ENCODE assay signal across 1 cellular context in the genomic region with DNA sequence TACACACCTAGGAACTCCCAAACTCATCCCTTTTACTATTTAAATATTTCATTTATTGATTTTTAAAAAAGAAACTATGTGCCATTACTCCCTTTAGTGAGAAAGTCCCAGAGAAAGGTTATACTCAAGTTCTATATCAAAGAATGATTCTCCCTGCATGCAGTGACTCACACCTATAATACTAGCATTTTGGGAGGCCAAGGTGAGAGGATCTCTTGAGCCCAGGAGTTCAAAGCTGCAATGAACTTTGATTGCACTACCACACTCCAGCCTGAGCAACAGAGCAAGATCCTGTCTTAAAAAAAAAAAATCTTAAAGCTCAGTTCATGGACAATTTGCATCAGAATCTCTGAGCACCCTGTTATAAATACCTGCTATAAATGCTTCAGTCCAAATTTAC.
TF ChIP-seq lines count a peak whose summit lies in the region.

No MANE protein-coding gene starts in this region.

TF ChIP-seq in WTC11, 78 proteins besides CTCF, POLR2A, EP300 and RAD21 (continued from another document):
- TF ChIP-seq, protein P1, sequence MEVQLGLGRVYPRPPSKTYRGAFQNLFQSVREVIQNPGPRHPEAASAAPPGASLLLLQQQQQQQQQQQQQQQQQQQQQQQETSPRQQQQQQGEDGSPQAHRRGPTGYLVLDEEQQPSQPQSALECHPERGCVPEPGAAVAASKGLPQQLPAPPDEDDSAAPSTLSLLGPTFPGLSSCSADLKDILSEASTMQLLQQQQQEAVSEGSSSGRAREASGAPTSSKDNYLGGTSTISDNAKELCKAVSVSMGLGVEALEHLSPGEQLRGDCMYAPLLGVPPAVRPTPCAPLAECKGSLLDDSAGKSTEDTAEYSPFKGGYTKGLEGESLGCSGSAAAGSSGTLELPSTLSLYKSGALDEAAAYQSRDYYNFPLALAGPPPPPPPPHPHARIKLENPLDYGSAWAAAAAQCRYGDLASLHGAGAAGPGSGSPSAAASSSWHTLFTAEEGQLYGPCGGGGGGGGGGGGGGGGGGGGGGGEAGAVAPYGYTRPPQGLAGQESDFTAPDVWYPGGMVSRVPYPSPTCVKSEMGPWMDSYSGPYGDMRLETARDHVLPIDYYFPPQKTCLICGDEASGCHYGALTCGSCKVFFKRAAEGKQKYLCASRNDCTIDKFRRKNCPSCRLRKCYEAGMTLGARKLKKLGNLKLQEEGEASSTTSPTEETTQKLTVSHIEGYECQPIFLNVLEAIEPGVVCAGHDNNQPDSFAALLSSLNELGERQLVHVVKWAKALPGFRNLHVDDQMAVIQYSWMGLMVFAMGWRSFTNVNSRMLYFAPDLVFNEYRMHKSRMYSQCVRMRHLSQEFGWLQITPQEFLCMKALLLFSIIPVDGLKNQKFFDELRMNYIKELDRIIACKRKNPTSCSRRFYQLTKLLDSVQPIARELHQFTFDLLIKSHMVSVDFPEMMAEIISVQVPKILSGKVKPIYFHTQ (CRISPR knock-in tag; IDR thresholded peaks at IDR 0.05): no peak
- TF ChIP-seq, protein P2, sequence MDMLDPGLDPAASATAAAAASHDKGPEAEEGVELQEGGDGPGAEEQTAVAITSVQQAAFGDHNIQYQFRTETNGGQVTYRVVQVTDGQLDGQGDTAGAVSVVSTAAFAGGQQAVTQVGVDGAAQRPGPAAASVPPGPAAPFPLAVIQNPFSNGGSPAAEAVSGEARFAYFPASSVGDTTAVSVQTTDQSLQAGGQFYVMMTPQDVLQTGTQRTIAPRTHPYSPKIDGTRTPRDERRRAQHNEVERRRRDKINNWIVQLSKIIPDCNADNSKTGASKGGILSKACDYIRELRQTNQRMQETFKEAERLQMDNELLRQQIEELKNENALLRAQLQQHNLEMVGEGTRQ (CRISPR knock-in tag; IDR thresholded peaks at IDR 0.05): no peak
- no peak for TF ChIP-seq NFE2L1 (CRISPR knock-in tag; IDR thresholded peaks at IDR 0.05)
- TF ChIP-seq MYBL2 (CRISPR knock-in tag; IDR thresholded peaks at IDR 0.05): no peak
- no peak for TF ChIP-seq ZNF317 (CRISPR knock-in tag; IDR thresholded peaks at IDR 0.05; ENCODE audit: borderline replicate concordance, low read depth)
- TF ChIP-seq, protein P3, sequence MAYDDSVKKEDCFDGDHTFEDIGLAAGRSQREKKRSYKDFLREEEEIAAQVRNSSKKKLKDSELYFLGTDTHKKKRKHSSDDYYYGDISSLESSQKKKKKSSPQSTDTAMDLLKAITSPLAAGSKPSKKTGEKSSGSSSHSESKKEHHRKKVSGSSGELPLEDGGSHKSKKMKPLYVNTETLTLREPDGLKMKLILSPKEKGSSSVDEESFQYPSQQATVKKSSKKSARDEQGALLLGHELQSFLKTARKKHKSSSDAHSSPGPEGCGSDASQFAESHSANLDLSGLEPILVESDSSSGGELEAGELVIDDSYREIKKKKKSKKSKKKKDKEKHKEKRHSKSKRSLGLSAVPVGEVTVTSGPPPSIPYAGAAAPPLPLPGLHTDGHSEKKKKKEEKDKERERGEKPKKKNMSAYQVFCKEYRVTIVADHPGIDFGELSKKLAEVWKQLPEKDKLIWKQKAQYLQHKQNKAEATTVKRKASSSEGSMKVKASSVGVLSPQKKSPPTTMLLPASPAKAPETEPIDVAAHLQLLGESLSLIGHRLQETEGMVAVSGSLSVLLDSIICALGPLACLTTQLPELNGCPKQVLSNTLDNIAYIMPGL (CRISPR knock-in tag; IDR thresholded peaks at IDR 0.05): no peak
- TF ChIP-seq NR1H2 (CRISPR knock-in tag; IDR thresholded peaks at IDR 0.05): no peak
- TF ChIP-seq, protein P4, sequence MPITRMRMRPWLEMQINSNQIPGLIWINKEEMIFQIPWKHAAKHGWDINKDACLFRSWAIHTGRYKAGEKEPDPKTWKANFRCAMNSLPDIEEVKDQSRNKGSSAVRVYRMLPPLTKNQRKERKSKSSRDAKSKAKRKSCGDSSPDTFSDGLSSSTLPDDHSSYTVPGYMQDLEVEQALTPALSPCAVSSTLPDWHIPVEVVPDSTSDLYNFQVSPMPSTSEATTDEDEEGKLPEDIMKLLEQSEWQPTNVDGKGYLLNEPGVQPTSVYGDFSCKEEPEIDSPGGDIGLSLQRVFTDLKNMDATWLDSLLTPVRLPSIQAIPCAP (CRISPR knock-in tag; IDR thresholded peaks at IDR 0.05): no peak
- no peak for TF ChIP-seq ZNF671 (CRISPR knock-in tag; IDR thresholded peaks at IDR 0.05)
- TF ChIP-seq, protein P5, sequence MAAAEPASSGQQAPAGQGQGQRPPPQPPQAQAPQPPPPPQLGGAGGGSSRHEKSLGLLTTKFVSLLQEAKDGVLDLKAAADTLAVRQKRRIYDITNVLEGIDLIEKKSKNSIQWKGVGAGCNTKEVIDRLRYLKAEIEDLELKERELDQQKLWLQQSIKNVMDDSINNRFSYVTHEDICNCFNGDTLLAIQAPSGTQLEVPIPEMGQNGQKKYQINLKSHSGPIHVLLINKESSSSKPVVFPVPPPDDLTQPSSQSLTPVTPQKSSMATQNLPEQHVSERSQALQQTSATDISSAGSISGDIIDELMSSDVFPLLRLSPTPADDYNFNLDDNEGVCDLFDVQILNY (CRISPR knock-in tag; IDR thresholded peaks at IDR 0.05): no peak
- TF ChIP-seq, protein P6, sequence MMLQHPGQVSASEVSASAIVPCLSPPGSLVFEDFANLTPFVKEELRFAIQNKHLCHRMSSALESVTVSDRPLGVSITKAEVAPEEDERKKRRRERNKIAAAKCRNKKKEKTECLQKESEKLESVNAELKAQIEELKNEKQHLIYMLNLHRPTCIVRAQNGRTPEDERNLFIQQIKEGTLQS (CRISPR knock-in tag; conservative IDR thresholded peaks at IDR 0.05): no peak
- no peak for TF ChIP-seq FOXK1 (CRISPR knock-in tag; IDR thresholded peaks at IDR 0.05)
- TF ChIP-seq, protein P7, sequence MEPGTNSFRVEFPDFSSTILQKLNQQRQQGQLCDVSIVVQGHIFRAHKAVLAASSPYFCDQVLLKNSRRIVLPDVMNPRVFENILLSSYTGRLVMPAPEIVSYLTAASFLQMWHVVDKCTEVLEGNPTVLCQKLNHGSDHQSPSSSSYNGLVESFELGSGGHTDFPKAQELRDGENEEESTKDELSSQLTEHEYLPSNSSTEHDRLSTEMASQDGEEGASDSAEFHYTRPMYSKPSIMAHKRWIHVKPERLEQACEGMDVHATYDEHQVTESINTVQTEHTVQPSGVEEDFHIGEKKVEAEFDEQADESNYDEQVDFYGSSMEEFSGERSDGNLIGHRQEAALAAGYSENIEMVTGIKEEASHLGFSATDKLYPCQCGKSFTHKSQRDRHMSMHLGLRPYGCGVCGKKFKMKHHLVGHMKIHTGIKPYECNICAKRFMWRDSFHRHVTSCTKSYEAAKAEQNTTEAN (CRISPR knock-in tag; IDR thresholded peaks at IDR 0.05): no peak
